1 cellular context compared by ENCODE assay signal in the genomic region with DNA sequence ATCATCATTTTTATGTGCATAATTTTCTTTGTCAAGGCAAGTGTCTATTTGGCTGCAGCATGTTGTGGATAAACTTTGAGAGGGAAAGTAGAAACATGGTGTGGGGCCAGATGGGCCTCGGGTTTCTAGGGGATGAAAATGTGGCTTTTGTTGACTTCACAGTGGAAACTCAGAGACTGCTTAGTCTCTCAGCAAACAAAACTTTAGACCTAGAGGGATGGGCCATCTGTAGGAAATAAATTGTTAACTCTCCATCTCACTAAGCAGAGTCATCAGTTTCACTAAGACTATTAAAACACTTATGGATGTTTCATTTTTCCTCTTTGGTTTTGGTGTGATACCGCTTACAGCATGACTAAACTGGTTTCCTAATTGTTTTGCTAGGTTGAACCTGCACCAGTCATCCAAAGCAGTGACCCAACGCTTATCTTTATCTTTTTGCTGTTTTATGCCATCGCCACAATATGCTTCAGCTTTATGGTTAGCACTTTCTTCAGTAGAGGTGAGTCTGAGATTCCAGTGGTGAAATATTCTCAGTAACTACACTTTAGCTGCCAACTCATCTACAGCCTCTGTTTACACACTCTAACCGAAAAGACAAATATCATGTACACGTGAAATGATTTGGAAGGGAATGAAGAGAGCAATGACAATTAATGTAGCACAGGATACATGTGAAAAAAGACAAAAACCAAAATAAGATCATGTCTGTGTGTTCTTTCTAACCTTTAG.
A peak's percentile ranks its signal among the peaks of the same experiment; 100 is the strongest.
TF ChIP-seq lines count a peak whose summit lies in the region.

No MANE protein-coding gene starts in this region.

TF ChIP-seq in HepG2, 621 proteins besides CTCF, POLR2A, EP300 and RAD21 (continued from another document and continues in another):
- TF ChIP-seq, protein P1, sequence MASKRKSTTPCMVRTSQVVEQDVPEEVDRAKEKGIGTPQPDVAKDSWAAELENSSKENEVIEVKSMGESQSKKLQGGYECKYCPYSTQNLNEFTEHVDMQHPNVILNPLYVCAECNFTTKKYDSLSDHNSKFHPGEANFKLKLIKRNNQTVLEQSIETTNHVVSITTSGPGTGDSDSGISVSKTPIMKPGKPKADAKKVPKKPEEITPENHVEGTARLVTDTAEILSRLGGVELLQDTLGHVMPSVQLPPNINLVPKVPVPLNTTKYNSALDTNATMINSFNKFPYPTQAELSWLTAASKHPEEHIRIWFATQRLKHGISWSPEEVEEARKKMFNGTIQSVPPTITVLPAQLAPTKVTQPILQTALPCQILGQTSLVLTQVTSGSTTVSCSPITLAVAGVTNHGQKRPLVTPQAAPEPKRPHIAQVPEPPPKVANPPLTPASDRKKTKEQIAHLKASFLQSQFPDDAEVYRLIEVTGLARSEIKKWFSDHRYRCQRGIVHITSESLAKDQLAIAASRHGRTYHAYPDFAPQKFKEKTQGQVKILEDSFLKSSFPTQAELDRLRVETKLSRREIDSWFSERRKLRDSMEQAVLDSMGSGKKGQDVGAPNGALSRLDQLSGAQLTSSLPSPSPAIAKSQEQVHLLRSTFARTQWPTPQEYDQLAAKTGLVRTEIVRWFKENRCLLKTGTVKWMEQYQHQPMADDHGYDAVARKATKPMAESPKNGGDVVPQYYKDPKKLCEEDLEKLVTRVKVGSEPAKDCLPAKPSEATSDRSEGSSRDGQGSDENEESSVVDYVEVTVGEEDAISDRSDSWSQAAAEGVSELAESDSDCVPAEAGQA (IDR thresholded peaks at IDR 0.05; ENCODE audit: low read depth) = no peak
- TF ChIP-seq, protein P1 (CRISPR knock-in tag; IDR thresholded peaks at IDR 0.05; ENCODE audit: borderline replicate concordance) = no peak
- TF ChIP-seq HES4 (CRISPR knock-in tag; IDR thresholded peaks at IDR 0.05; ENCODE audit: borderline replicate concordance) (no peak), PCBP2 (optimal IDR thresholded peaks at IDR 0.05; ENCODE audit: low read depth, low read length, poor library complexity, severe bottlenecking) (no peak), SETDB1 (CRISPR knock-in tag; IDR thresholded peaks at IDR 0.05; ENCODE audit: borderline replicate concordance) (no peak), ZBTB1 (CRISPR knock-in tag; IDR thresholded peaks at IDR 0.05; ENCODE audit: borderline replicate concordance) (no peak), DMTF1 (CRISPR knock-in tag; IDR thresholded peaks at IDR 0.05) (no peak), ZNF773 (CRISPR knock-in tag; IDR thresholded peaks at IDR 0.05; ENCODE audit: borderline replicate concordance) (no peak), SRSF9 (IDR thresholded peaks at IDR 0.05; ENCODE audit: borderline replicate concordance, insufficient read depth, low read depth, low read length, poor library complexity, severe bottlenecking) (no peak), BHLHE40 (IDR thresholded peaks at IDR 0.05; ENCODE audit: low read length) (no peak), TCF7L2 (IDR thresholded peaks at IDR 0.05; ENCODE audit: low read depth, low read length) (no peak), ZNF33A (CRISPR knock-in tag; IDR thresholded peaks at IDR 0.05; ENCODE audit: borderline replicate concordance) (no peak), ZNF891 (CRISPR knock-in tag; IDR thresholded peaks at IDR 0.05) (no peak), ZNF737 (CRISPR knock-in tag; IDR thresholded peaks at IDR 0.05; ENCODE audit: borderline replicate concordance) (no peak), NR0B2 (CRISPR knock-in tag; IDR thresholded peaks at IDR 0.05) (no peak), LCORL (IDR thresholded peaks at IDR 0.05) (no peak), LCORL (CRISPR knock-in tag; IDR thresholded peaks at IDR 0.05) (peak; percentile 78; the same call in 1 of the 2 replicates), ZNF34 (CRISPR knock-in tag; IDR thresholded peaks at IDR 0.05; ENCODE audit: borderline replicate concordance) (no peak), TCF12 (IDR thresholded peaks at IDR 0.05) (no peak), TCF12 (CRISPR knock-in tag; IDR thresholded peaks at IDR 0.05) (no peak), ZSCAN22 (CRISPR knock-in tag; IDR thresholded peaks at IDR 0.05) (no peak), ZFP36L2 (CRISPR knock-in tag; IDR thresholded peaks at IDR 0.05) (no peak), ZNF609 (CRISPR knock-in tag; IDR thresholded peaks at IDR 0.05; ENCODE audit: borderline replicate concordance) (peak; percentile 27; the same call in 1 of the 2 replicates), TCF7 (IDR thresholded peaks at IDR 0.05; ENCODE audit: low read depth) (no peak), ZNF792 (CRISPR knock-in tag; IDR thresholded peaks at IDR 0.05) (peak; percentile 99)
- TF ChIP-seq, protein P2, sequence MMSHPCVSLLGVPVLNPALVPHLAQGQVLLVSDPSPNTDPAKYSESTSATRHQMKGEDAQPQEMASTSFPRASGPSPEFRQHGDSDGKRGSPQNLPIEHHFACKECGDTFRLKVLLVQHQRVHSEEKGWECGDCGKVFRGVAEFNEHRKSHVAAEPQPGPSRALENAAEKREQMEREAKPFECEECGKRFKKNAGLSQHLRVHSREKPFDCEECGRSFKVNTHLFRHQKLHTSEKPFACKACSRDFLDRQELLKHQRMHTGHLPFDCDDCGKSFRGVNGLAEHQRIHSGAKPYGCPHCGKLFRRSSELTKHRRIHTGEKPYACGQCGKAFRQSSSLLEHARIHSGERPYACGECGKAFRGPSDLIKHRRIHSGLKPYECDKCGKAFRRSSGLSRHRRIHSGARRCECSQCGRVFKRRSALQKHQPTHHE (CRISPR knock-in tag; IDR thresholded peaks at IDR 0.05; ENCODE audit: borderline replicate concordance) = no peak
- TF ChIP-seq, protein P3, sequence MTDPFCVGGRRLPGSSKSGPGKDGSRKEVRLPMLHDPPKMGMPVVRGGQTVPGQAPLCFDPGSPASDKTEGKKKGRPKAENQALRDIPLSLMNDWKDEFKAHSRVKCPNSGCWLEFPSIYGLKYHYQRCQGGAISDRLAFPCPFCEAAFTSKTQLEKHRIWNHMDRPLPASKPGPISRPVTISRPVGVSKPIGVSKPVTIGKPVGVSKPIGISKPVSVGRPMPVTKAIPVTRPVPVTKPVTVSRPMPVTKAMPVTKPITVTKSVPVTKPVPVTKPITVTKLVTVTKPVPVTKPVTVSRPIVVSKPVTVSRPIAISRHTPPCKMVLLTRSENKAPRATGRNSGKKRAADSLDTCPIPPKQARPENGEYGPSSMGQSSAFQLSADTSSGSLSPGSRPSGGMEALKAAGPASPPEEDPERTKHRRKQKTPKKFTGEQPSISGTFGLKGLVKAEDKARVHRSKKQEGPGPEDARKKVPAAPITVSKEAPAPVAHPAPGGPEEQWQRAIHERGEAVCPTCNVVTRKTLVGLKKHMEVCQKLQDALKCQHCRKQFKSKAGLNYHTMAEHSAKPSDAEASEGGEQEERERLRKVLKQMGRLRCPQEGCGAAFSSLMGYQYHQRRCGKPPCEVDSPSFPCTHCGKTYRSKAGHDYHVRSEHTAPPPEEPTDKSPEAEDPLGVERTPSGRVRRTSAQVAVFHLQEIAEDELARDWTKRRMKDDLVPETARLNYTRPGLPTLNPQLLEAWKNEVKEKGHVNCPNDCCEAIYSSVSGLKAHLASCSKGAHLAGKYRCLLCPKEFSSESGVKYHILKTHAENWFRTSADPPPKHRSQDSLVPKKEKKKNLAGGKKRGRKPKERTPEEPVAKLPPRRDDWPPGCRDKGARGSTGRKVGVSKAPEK (CRISPR knock-in tag; IDR thresholded peaks at IDR 0.05; ENCODE audit: borderline replicate concordance) = peak; percentile 56; the same call in 1 of the 2 replicates
- TF ChIP-seq, protein P4, sequence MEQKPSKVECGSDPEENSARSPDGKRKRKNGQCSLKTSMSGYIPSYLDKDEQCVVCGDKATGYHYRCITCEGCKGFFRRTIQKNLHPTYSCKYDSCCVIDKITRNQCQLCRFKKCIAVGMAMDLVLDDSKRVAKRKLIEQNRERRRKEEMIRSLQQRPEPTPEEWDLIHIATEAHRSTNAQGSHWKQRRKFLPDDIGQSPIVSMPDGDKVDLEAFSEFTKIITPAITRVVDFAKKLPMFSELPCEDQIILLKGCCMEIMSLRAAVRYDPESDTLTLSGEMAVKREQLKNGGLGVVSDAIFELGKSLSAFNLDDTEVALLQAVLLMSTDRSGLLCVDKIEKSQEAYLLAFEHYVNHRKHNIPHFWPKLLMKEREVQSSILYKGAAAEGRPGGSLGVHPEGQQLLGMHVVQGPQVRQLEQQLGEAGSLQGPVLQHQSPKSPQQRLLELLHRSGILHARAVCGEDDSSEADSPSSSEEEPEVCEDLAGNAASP (CRISPR knock-in tag; IDR thresholded peaks at IDR 0.05; ENCODE audit: borderline replicate concordance) = no peak
- TF ChIP-seq, protein P5, sequence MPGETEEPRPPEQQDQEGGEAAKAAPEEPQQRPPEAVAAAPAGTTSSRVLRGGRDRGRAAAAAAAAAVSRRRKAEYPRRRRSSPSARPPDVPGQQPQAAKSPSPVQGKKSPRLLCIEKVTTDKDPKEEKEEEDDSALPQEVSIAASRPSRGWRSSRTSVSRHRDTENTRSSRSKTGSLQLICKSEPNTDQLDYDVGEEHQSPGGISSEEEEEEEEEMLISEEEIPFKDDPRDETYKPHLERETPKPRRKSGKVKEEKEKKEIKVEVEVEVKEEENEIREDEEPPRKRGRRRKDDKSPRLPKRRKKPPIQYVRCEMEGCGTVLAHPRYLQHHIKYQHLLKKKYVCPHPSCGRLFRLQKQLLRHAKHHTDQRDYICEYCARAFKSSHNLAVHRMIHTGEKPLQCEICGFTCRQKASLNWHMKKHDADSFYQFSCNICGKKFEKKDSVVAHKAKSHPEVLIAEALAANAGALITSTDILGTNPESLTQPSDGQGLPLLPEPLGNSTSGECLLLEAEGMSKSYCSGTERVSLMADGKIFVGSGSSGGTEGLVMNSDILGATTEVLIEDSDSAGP (CRISPR knock-in tag; IDR thresholded peaks at IDR 0.05; ENCODE audit: borderline replicate concordance) = no peak
